In genomic region chr17:45240905-45241314, GRCh38 we compare ENCODE assay signal across 1 cellular context.
TF ChIP-seq lines count a peak whose summit lies in the region.

No MANE protein-coding gene starts in this region.

TF ChIP-seq in SK-N-SH, 30 proteins besides CTCF, POLR2A, EP300 and RAD21 (continued from another document):
- TF ChIP-seq, protein P1, sequence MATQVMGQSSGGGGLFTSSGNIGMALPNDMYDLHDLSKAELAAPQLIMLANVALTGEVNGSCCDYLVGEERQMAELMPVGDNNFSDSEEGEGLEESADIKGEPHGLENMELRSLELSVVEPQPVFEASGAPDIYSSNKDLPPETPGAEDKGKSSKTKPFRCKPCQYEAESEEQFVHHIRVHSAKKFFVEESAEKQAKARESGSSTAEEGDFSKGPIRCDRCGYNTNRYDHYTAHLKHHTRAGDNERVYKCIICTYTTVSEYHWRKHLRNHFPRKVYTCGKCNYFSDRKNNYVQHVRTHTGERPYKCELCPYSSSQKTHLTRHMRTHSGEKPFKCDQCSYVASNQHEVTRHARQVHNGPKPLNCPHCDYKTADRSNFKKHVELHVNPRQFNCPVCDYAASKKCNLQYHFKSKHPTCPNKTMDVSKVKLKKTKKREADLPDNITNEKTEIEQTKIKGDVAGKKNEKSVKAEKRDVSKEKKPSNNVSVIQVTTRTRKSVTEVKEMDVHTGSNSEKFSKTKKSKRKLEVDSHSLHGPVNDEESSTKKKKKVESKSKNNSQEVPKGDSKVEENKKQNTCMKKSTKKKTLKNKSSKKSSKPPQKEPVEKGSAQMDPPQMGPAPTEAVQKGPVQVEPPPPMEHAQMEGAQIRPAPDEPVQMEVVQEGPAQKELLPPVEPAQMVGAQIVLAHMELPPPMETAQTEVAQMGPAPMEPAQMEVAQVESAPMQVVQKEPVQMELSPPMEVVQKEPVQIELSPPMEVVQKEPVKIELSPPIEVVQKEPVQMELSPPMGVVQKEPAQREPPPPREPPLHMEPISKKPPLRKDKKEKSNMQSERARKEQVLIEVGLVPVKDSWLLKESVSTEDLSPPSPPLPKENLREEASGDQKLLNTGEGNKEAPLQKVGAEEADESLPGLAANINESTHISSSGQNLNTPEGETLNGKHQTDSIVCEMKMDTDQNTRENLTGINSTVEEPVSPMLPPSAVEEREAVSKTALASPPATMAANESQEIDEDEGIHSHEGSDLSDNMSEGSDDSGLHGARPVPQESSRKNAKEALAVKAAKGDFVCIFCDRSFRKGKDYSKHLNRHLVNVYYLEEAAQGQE (IDR thresholded peaks at IDR 0.05; ENCODE audit: low read depth, low read length): no peak
- no peak for TF ChIP-seq GABPA (IDR thresholded peaks at IDR 0.05; ENCODE audit: low read depth)
- no peak for TF ChIP-seq SIN3A (IDR thresholded peaks at IDR 0.05; ENCODE audit: borderline replicate concordance, low read depth, low read length)
TF ChIP-seq in SK-N-SH: peak in this region for 0.
